In genomic region chr5:173423452-173424117, GRCh38 we compare ENCODE assay signal across 26 cellular contexts.
"Had no signal": no experiment of that assay in that cellular context is flagged by ENCODE, and none has a peak within 500 bp of the region (broad histone marks: within the 10 kb centered on the region; RNA-seq: fewer than 3 reads in every experiment).

No MANE protein-coding gene starts in this region.

- H3K9me3 ChIP-seq: colonic mucosa, neutrophil, pancreas, thyroid gland, vagina had no signal

- H3K36me3 ChIP-seq: colonic mucosa, esophagus squamous epithelium, neutrophil, pancreas, sigmoid colon, stomach, thyroid gland, vagina had no signal

- H3K27me3 ChIP-seq: colonic mucosa, esophagus squamous epithelium, neutrophil, pancreas, sigmoid colon, stomach, thyroid gland, vagina had no signal

- H3K27ac ChIP-seq: colonic mucosa, esophagus squamous epithelium, neutrophil, pancreas, sigmoid colon, stomach, thyroid gland, vagina had no signal

- ATAC-seq: mucosa of descending colon; natural killer cell treated with Interleukin-12 subunit alpha and Interleukin-12 subunit beta and Interleukin-15 and Interleukin-18, amount 100 ng/mL, for 72 hours; pancreas; stimulated activated effector memory CD8-positive, alpha-beta T cell treated with anti-CD3 and anti-CD28 coated beads, Interleukin-12 subunit alpha, Interleukin-12 subunit beta, amount 100 ng/mL, for 72 hours had no signal

- H3K4me1 ChIP-seq: colonic mucosa, esophagus squamous epithelium, pancreas, thyroid gland had no signal

- H3K4me3 ChIP-seq: colonic mucosa, esophagus squamous epithelium, mucosa of descending colon, pancreas, sigmoid colon, stomach, thyroid gland, vagina had no signal

- DNase-seq: colonic mucosa; effector CD8-positive, alpha-beta T cell; esophagus squamous epithelium; foreskin melanocyte; glutamatergic neuron; hypothalamus; immature natural killer cell; islet precursor cell; kidney glomerular epithelial cell; mesenchymal stem cell; mucosa of descending colon; naive B cell; pancreas; retina; sigmoid colon; stimulated activated CD4-positive, alpha-beta T cell treated with anti-CD3 and anti-CD28 coated beads, Interleukin-2, amount 100 ng/mL, for 24 hours; stimulated activated CD4-positive, alpha-beta T cell treated with anti-CD3 and anti-CD28 coated beads, Interleukin-4, amount 100 ng/mL, for 24 hours; stimulated activated naive CD4-positive, alpha-beta T cell treated with Interleukin-2 at 50 U/mL for 16 hours; stomach; thyroid gland; trophoblast cell had no signal

- FAIRE-seq: endothelial cell of umbilical vein, pancreas had no signal
